In genomic region chr12:59657266-59657665, GRCh38 we compare ENCODE assay signal across 29 cellular contexts.
DNase-seq lines count a peak whose midpoint lies in the region; ATAC-seq, FAIRE-seq and TF ChIP-seq lines count a peak whose summit lies in the region.
"Had no signal": no experiment of that assay in that cellular context is flagged by ENCODE, and none has a peak within 500 bp of the region (broad histone marks: within the 10 kb centered on the region; RNA-seq: fewer than 3 reads in every experiment).

No MANE protein-coding gene starts in this region.

- 66 to 68% methylated on average over 2 of the region's 2 CpGs for WGBS in aorta, 2 donors

- H3K9me3 ChIP-seq in astrocyte (ENCODE audit: insufficient read depth, low read depth, low read length): no peaks in the 10 kb centered on the region
- no peaks in the 10 kb centered on the region for H3K9me3 ChIP-seq in aorta (ENCODE audit: control insufficient read depth, low read length)
- H3K9me3 ChIP-seq: SK-N-SH had no signal

- no peaks in the 10 kb centered on the region for H3K27me3 Mint-ChIP-seq in astrocyte (ENCODE audit: low read depth, unreplicated experiment)
- H3K27me3 Mint-ChIP-seq in activated CD8-positive, alpha-beta memory T cell treated with anti-CD3 and anti-CD28 coated beads, Interleukin-2, amount 10 ng/mL, durations not matched to agents 7 days and 5 days: no peaks in the 10 kb centered on the region
- H3K27me3 Mint-ChIP-seq: activated naive CD8-positive, alpha-beta T cell treated with anti-CD3 and anti-CD28 coated beads for 36 hours; naive thymus-derived CD8-positive, alpha-beta T cell; stimulated activated naive CD8-positive, alpha-beta T cell treated with anti-CD3 and anti-CD28 coated beads, Interleukin-15, amount 100 ng/mL, for 72 hours had no signal

- no peak overlapping the region for H2AFZ ChIP-seq in astrocyte (ENCODE audit: low read depth, low read length)

- DNase-seq in HTR-8/SVneo (ENCODE audit: insufficient read length, low spot score) (peak; percentile 7), astrocyte (ENCODE audit: low read depth) (peak; percentile 77), foreskin keratinocyte (peak; percentile 20 to 52), renal cortical epithelial cell (ENCODE audit: low read depth) (peak; percentile 69), RPMI8226 (no peak), aorta (no peak), left cardiac atrium (no peak)
- DNase-seq in activated CD8-positive, alpha-beta memory T cell treated with anti-CD3 and anti-CD28 coated beads, Interleukin-2, amount 10 ng/mL, durations not matched to agents 7 days and 5 days: no peak
- DNase-seq: activated CD4-positive, alpha-beta T cell treated with anti-CD3 and anti-CD28 coated beads, Interleukin-2, amount 50 U/mL, for 48 hours; activated CD8-positive, alpha-beta memory T cell treated with anti-CD3 and anti-CD28 coated beads, Interleukin-2, amount 50 U/mL, for 48 hours; activated naive CD8-positive, alpha-beta T cell treated with anti-CD3 and anti-CD28 coated beads for 36 hours; DND-41; effector CD4-positive, alpha-beta T cell; midbrain; naive thymus-derived CD8-positive, alpha-beta T cell; occipital lobe; SK-N-SH; stimulated activated CD4-positive, alpha-beta T cell treated with anti-CD3 and anti-CD28 coated beads, Interleukin-1b, Interleukin-23, amount 100 ng/mL, for 48 hours; stimulated activated CD8-positive, alpha-beta memory T cell treated with anti-CD3 and anti-CD28 coated beads, Interleukin-4, amount 100 ng/mL, for 48 hours; stimulated activated naive CD8-positive, alpha-beta T cell treated with anti-CD3 and anti-CD28 coated beads, Interleukin-15, amount 100 ng/mL, for 72 hours had no signal

- H3K36me3 Mint-ChIP-seq in astrocyte (ENCODE audit: low read depth, unreplicated experiment): no peaks in the 10 kb centered on the region
- peaks cover 7% of the 10 kb centered on the region for H3K36me3 Mint-ChIP-seq in activated CD8-positive, alpha-beta memory T cell treated with anti-CD3 and anti-CD28 coated beads, Interleukin-2, amount 10 ng/mL, durations not matched to agents 7 days and 5 days
- H3K36me3 Mint-ChIP-seq: brain had no signal

- H3K4me1 Mint-ChIP-seq in astrocyte (ENCODE audit: low read depth, unreplicated experiment): peaks cover 20% of the 10 kb centered on the region
- no peaks in the 10 kb centered on the region for H3K4me1 Mint-ChIP-seq in activated CD8-positive, alpha-beta memory T cell treated with anti-CD3 and anti-CD28 coated beads, Interleukin-2, amount 10 ng/mL, durations not matched to agents 7 days and 5 days
- H3K4me1 Mint-ChIP-seq: brain, CD14-positive monocyte had no signal

- H3K36me3 ChIP-seq in astrocyte (ENCODE audit: insufficient read depth, low read length) (no peaks in the 10 kb centered on the region), aorta (ENCODE audit: control insufficient read depth in 1 of 2, insufficient read depth in 2 of 2, low read length in 1 of 2) (no peaks in the 10 kb centered on the region)

- no peaks in the 10 kb centered on the region for H3K27me3 ChIP-seq in astrocyte (ENCODE audit: insufficient read depth, low read length)
- no peaks in the 10 kb centered on the region for H3K27me3 ChIP-seq in foreskin keratinocyte
- H3K27me3 ChIP-seq in aorta (ENCODE audit: control insufficient read depth in 1 of 2, insufficient read depth in 2 of 2, low read length in 1 of 2): no peaks in the 10 kb centered on the region

- no peak overlapping the region for H3K27ac ChIP-seq in astrocyte (ENCODE audit: low read depth, low read length)
- H3K27ac ChIP-seq in foreskin keratinocyte: no peak overlapping the region
- no peak overlapping the region for H3K27ac ChIP-seq in aorta (ENCODE audit: low read depth in 1 of 2, low read length in 2 of 2)
- H3K27ac ChIP-seq: epithelial cell of prostate had no signal

- H3K4me3 ChIP-seq in astrocyte (ENCODE audit: insufficient read depth, low read depth, low read length) (no peak overlapping the region), aorta (ENCODE audit: low read length in 2 of 2) (no peak overlapping the region)
- H3K4me3 ChIP-seq: smooth muscle cell had no signal

- intact Hi-C loops in aorta (cut with DNase I) (no loop called here), left cardiac atrium (cut with DNase I) (no loop called here)

- peaks cover 10% of the 10 kb centered on the region for H3K4me1 ChIP-seq in astrocyte (ENCODE audit: insufficient read depth, low read length)
- no peaks in the 10 kb centered on the region for H3K4me1 ChIP-seq in foreskin keratinocyte
- peaks cover 1 to 3% of the 10 kb centered on the region in 2 donors for H3K4me1 ChIP-seq in aorta (ENCODE audit: control insufficient read depth in 1 of 2, insufficient read depth in 2 of 2, low read length in 2 of 2)

- ATAC-seq in foreskin keratinocyte (peak; percentile 19), aorta (ENCODE audit: low FRiP score) (no peak), left cardiac atrium (no peak)
- ATAC-seq in activated CD8-positive, alpha-beta memory T cell treated with anti-CD3 and anti-CD28 coated beads, Interleukin-2, amount 10 ng/mL, durations not matched to agents 7 days and 5 days: no peak
- ATAC-seq: activated CD4-positive, CD25-positive, alpha-beta regulatory T cell treated with anti-CD3 and anti-CD28 coated beads, Interleukin-2, amount 50 U/mL, for 24 hours; naive thymus-derived CD8-positive, alpha-beta T cell; stimulated activated naive CD8-positive, alpha-beta T cell treated with anti-CD3 and anti-CD28 coated beads, Interleukin-15, amount 100 ng/mL, for 72 hours had no signal

- no peaks in the 10 kb centered on the region for H3K79me2 ChIP-seq in astrocyte (ENCODE audit: insufficient read depth, low read length)

- H3K27ac Mint-ChIP-seq in astrocyte (ENCODE audit: unreplicated experiment): no peak overlapping the region
- no peak overlapping the region for H3K27ac Mint-ChIP-seq in activated CD8-positive, alpha-beta memory T cell treated with anti-CD3 and anti-CD28 coated beads, Interleukin-2, amount 10 ng/mL, durations not matched to agents 7 days and 5 days
- H3K27ac Mint-ChIP-seq: activated naive CD8-positive, alpha-beta T cell treated with anti-CD3 and anti-CD28 coated beads for 36 hours; activated T-helper 2 cell treated with anti-CD3 and anti-CD28 coated beads, Interferon-gamma antibody, Interleukin-2, Interleukin-4, amounts not matched to agents 10 μg/mL and 5 μg/mL and 100 μg/mL, durations not matched to agents 14 hours and 24 hours and 36 hours; brain; CD14-positive monocyte; naive thymus-derived CD8-positive, alpha-beta T cell; stimulated activated naive CD8-positive, alpha-beta T cell treated with anti-CD3 and anti-CD28 coated beads, Interleukin-15, amount 100 ng/mL, for 72 hours; T-helper 1 cell treated with Interleukin-12 subunit alpha and Interleukin-12 subunit beta and Interleukin-4 antibody, amounts not matched to agents 30 μg/mL and 1 μg/mL, for 36 hours had no signal

- no peak overlapping the region for H3K4me2 ChIP-seq in astrocyte (ENCODE audit: low read length)
- H3K4me2 ChIP-seq: SK-N-SH, smooth muscle cell had no signal

- no peak overlapping the region for H3K4me3 Mint-ChIP-seq in astrocyte (ENCODE audit: unreplicated experiment)
- no peak overlapping the region for H3K4me3 Mint-ChIP-seq in activated CD8-positive, alpha-beta memory T cell treated with anti-CD3 and anti-CD28 coated beads, Interleukin-2, amount 10 ng/mL, durations not matched to agents 7 days and 5 days
- H3K4me3 Mint-ChIP-seq: activated naive CD8-positive, alpha-beta T cell treated with anti-CD3 and anti-CD28 coated beads for 36 hours; brain; CD14-positive monocyte; naive thymus-derived CD8-positive, alpha-beta T cell; stimulated activated naive CD8-positive, alpha-beta T cell treated with anti-CD3 and anti-CD28 coated beads, Interleukin-15, amount 100 ng/mL, for 72 hours; T-helper 1 cell treated with Interleukin-12 subunit alpha and Interleukin-12 subunit beta and Interleukin-4 antibody, amounts not matched to agents 30 μg/mL and 1 μg/mL, for 36 hours had no signal

- TF ChIP-seq CTCF in astrocyte (IDR thresholded peaks at IDR 0.05; ENCODE audit: insufficient read depth, low read depth, low read length) (no peak), foreskin keratinocyte (conservative IDR thresholded peaks at IDR 0.05) (no peak)

- H3K9me3 Mint-ChIP-seq in astrocyte (ENCODE audit: unreplicated experiment): no peaks in the 10 kb centered on the region
- no peaks in the 10 kb centered on the region for H3K9me3 Mint-ChIP-seq in activated CD8-positive, alpha-beta memory T cell treated with anti-CD3 and anti-CD28 coated beads, Interleukin-2, amount 10 ng/mL, durations not matched to agents 7 days and 5 days (ENCODE audit: low read depth)
- H3K9me3 Mint-ChIP-seq: activated T-helper 2 cell treated with anti-CD3 and anti-CD28 coated beads, Interferon-gamma antibody, Interleukin-2, Interleukin-4, amounts not matched to agents 10 μg/mL and 5 μg/mL and 100 μg/mL, durations not matched to agents 14 hours and 24 hours and 36 hours; brain; CD14-positive monocyte; naive thymus-derived CD8-positive, alpha-beta T cell; T-helper 1 cell treated with Interleukin-12 subunit alpha and Interleukin-12 subunit beta and Interleukin-4 antibody, amounts not matched to agents 30 μg/mL and 1 μg/mL, for 36 hours had no signal

- no peak overlapping the region for H3K9ac ChIP-seq in astrocyte (ENCODE audit: low read length)
- H3K9ac ChIP-seq: SK-N-SH had no signal

- H4K20me1 ChIP-seq in astrocyte (ENCODE audit: insufficient read depth, low read length): no peaks in the 10 kb centered on the region

- CTCF ChIA-PET in activated CD8-positive, alpha-beta memory T cell treated with anti-CD3 and anti-CD28 coated beads, Interleukin-2, amount 10 ng/mL, durations not matched to agents 7 days and 5 days (lab: Charles Lee): no interaction called here

- FAIRE-seq in HTR-8/SVneo (lab: Jason Lieb, UNC) (no peak), astrocyte (lab: Jason Lieb, UNC) (no peak)
- FAIRE-seq: frontal cortex, TTC549 had no signal

Comparison
In these comparisons a context has a peak if more than half of its experiments do, and no peak if none do; other contexts are left out.
1. DNase-seq: peak in HTR-8/SVneo (single experiment), astrocyte (single experiment), foreskin keratinocyte (2 of 2) and renal cortical epithelial cell (single experiment); none in RPMI8226 (single experiment), aorta (0 of 2), left cardiac atrium (single experiment) and activated CD8-positive, alpha-beta memory T cell treated with anti-CD3 and anti-CD28 coated beads, Interleukin-2, amount 10 ng/mL, durations not matched to agents 7 days and 5 days (single experiment).